In the genomic region with DNA sequence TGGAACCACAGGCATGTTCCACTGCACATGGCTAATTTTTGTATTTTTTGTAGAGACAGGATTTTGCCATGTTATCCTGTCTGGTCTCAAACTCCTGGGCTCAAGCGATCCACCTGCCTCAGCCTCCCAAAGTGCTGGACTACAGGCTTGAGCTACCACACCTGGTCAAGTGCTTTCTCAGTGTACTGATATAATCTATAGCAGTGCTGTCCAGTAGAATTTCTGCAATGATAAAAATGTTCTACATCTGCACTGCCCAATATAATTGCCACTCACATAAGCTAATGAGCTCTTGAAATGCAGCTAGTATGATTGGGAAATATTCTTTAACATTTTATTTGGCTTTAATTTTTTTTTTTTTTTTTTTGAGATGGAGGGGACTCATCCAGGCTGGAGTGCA, we compare ENCODE assay signal across 21 cellular contexts.
"Had no signal": no experiment of that assay in that cellular context is flagged by ENCODE, and none has a peak within 500 bp of the region (broad histone marks: within the 10 kb centered on the region; RNA-seq: fewer than 3 reads in every experiment).

No MANE protein-coding gene starts in this region.

- H3K27me3 ChIP-seq: esophagus muscularis mucosa, foreskin keratinocyte, gastroesophageal sphincter, heart left ventricle, hepatocyte had no signal

- H3K4me3 ChIP-seq: coronary artery, dorsolateral prefrontal cortex, esophagus muscularis mucosa, gastroesophageal sphincter, heart left ventricle, hepatocyte had no signal

- ATAC-seq: foreskin keratinocyte; gastroesophageal sphincter; heart left ventricle; left colon; left lobe of liver; left ventricle myocardium superior; naive thymus-derived CD4-positive, alpha-beta T cell had no signal

- H3K27ac ChIP-seq: coronary artery, dorsolateral prefrontal cortex, esophagus muscularis mucosa, foreskin keratinocyte, gastroesophageal sphincter, heart left ventricle, hepatocyte had no signal

- H3K27ac Mint-ChIP-seq: immature natural killer cell; naive thymus-derived CD4-positive, alpha-beta T cell had no signal

- H3K27me3 Mint-ChIP-seq: naive thymus-derived CD4-positive, alpha-beta T cell had no signal

- H3K9me3 Mint-ChIP-seq: immature natural killer cell had no signal

- H3K4me3 Mint-ChIP-seq: immature natural killer cell; naive thymus-derived CD4-positive, alpha-beta T cell had no signal

- DNase-seq: dermis blood vessel endothelial cell; dorsolateral prefrontal cortex; effector CD4-positive, alpha-beta T cell; effector memory CD4-positive, alpha-beta T cell; foreskin keratinocyte; heart left ventricle; hypothalamus; immature natural killer cell; islet precursor cell; kidney; kidney glomerular epithelial cell; left colon; left ventricle myocardium superior; mesenchymal stem cell; midbrain; naive thymus-derived CD4-positive, alpha-beta T cell had no signal

- H3K9me3 ChIP-seq: esophagus muscularis mucosa, gastroesophageal sphincter, heart left ventricle had no signal
